Comparison of ENCODE assay signal across 10 cellular contexts in genomic region chr5:77645158-77645994, GRCh38. TPM values are rescaled to one million over a fixed set of nuclear protein-coding genes. Genes with fewer than 3 reads are reported as not detected.
DNase-seq lines count a peak whose midpoint lies in the region; ATAC-seq and TF ChIP-seq lines count a peak whose summit lies in the region.
"Had no signal": no experiment of that assay in that cellular context is flagged by ENCODE, and none has a peak within 500 bp of the region (broad histone marks: within the 10 kb centered on the region; RNA-seq: fewer than 3 reads in every experiment).

No MANE protein-coding gene starts in this region.

- H3K4me1 ChIP-seq in Panc1 (ENCODE audit: control insufficient read depth, insufficient read depth, low read length) (no peaks in the 10 kb centered on the region), body of pancreas (peaks cover 16% of the 10 kb centered on the region)

- intact Hi-C loops in CD14-positive monocyte (cut with micrococcal nuclease) (loop anchor here in 1 of 2 donors (10.0 kb wide), 1 partner anchor 359 kb away; no protein-coding TSS in a partner anchor), Panc1 (cut with micrococcal nuclease; ENCODE audit: unreplicated experiment) (no loop called here), body of pancreas (cut with DNase I) (no loop called here)

- H3K36me3 Mint-ChIP-seq in CD14-positive monocyte (peaks cover 4 to 16% of the 10 kb centered on the region in 2 donors), type B pancreatic cell (no peaks in the 10 kb centered on the region)

- H3K4me1 Mint-ChIP-seq in CD14-positive monocyte (peaks cover 35% of the 10 kb centered on the region), type B pancreatic cell (ENCODE audit: unreplicated experiment) (peaks cover 6% of the 10 kb centered on the region)

- H3K27me3 Mint-ChIP-seq in CD14-positive monocyte (ENCODE audit: low read depth in 3 of 3) (peaks cover 88 to 99% (median 91%) of the 10 kb centered on the region in 3 donors), type B pancreatic cell (peaks cover 97% of the 10 kb centered on the region)

- TF ChIP-seq POLR2A in body of pancreas (IDR thresholded peaks at IDR 0.05) = no peak

- H3K9me3 ChIP-seq in Panc1 (ENCODE audit: control insufficient read depth, insufficient read depth, low read depth, low read length) (no peaks in the 10 kb centered on the region), body of pancreas (peaks cover 0 to 10% (median 0%) of the 10 kb centered on the region in 3 donors)

- no peak for DNase-seq in CD14-positive monocyte (ENCODE audit: low spot score)
- DNase-seq in GM19238 (ENCODE audit: insufficient read length, low spot score) = peak; percentile 71
- no peak for DNase-seq in Panc1 (ENCODE audit: low read depth, low spot score)
- peak; percentile 27 to 58 (median 36) for DNase-seq in body of pancreas
- peak; percentile 31 to 56 for DNase-seq in lung microvascular endothelial cell (ENCODE audit: low read depth in 2 of 2)
- DNase-seq in type B pancreatic cell (ENCODE audit: extremely low spot score, unreplicated experiment) = peak; percentile 65
- DNase-seq in NCI-H2107 treated with DMSO at 0.1 percent for 48 hours (lab: John Stamatoyannopoulos, UW; ENCODE audit: unreplicated experiment) = no peak

- H3K4me3 ChIP-seq in Panc1 (ENCODE audit: low read depth in 2 of 2, low read length in 2 of 2) (peak overlapping the region; percentile 33 to 49), body of pancreas (no peak overlapping the region)
- H3K4me3 ChIP-seq: PC-9 had no signal

- H3K27me3 ChIP-seq in Panc1 (ENCODE audit: control insufficient read depth, insufficient read depth, low read length) = peaks cover 19% of the 10 kb centered on the region
- H3K27me3 ChIP-seq in body of pancreas = peaks cover 5 to 46% of the 10 kb centered on the region in 2 donors

- H3K4me3 Mint-ChIP-seq in CD14-positive monocyte (peak overlapping the region; percentile 58 to 99), type B pancreatic cell (peak overlapping the region; percentile 53)

- peaks cover 0 to 26% (median 15%) of the 10 kb centered on the region in 7 donors for H3K9me3 Mint-ChIP-seq in CD14-positive monocyte
- no peaks in the 10 kb centered on the region for H3K9me3 Mint-ChIP-seq in type B pancreatic cell

- POLR2A ChIA-PET in Panc1 (lab: Charles Lee) = no interaction called here

- in situ Hi-C loops in Panc1 (cut with HindIII; ENCODE audit: low pct_unique_long_range_greater_than_20kb, low sequenced_read_pairs) = no loop called here

- CTCF ChIA-PET in Panc1 (lab: Charles Lee) = interaction anchor here (0.6 kb wide), 1 partner anchor 653 kb away, joined by 8 read pairs; no protein-coding TSS in a partner anchor

- H3K36me3 ChIP-seq in Panc1 (ENCODE audit: control insufficient read depth, insufficient read depth, low read length) = no peaks in the 10 kb centered on the region
- H3K36me3 ChIP-seq in body of pancreas (replicated peaks in 1 of 2; ENCODE audit: insufficient read depth in 1 of 2, low read depth in 2 of 2) = no peaks in the 10 kb centered on the region

- H3K27ac Mint-ChIP-seq in CD14-positive monocyte (no peak overlapping the region), type B pancreatic cell (no peak overlapping the region)

- peak; percentile 65 for TF ChIP-seq CTCF in CD14-positive monocyte (IDR thresholded peaks at IDR 0.05)
- TF ChIP-seq CTCF in Panc1 (IDR thresholded peaks at IDR 0.05) = peak; percentile 85
- peak in 6 of 7 experiments; percentile 14 to 67 (median 50) for TF ChIP-seq CTCF in body of pancreas (IDR thresholded peaks at IDR 0.05)
- TF ChIP-seq CTCF in type B pancreatic cell (conservative IDR thresholded peaks at IDR 0.05) = peak; percentile 75

- H3K27ac ChIP-seq in Panc1 (ENCODE audit: low read length) (no peak overlapping the region), body of pancreas (no peak overlapping the region)
- H3K27ac ChIP-seq: PC-9 had no signal

- ATAC-seq in Panc1 = peak; percentile 96
- peak; percentile 68 for ATAC-seq in body of pancreas
- no peak for ATAC-seq in HG02884 (IDR thresholded peaks at IDR 0.05; ENCODE audit: unreplicated experiment)

- BruUV-seq in Panc1 (replicated peaks; lab: Mats Ljungman, UMichigan) = no TSS peak

- WGBS in body of pancreas, 2 donors = 1 to 5% methylated on average over 41 to 64 of the region's 80 CpGs

RNA-seq across cellular contexts. Expression of gene OTP, which starts 6.9 kb away (rescaled TPM):
- polyA plus RNA-seq in CD14-positive monocyte = not detected
- 0.05 TPM for total RNA-seq in Panc1 (2021; ENCODE audit: unreplicated experiment)
- 0.06 TPM for polyA plus RNA-seq in Panc1 (2012; ENCODE audit: insufficient read length)
- total RNA-seq in body of pancreas = not detected
- total RNA-seq in lung microvascular endothelial cell = not detected in 2 replicates
- total RNA-seq in type B pancreatic cell (ENCODE audit: low replicate concordance) = 0.17 and 0.31 TPM in 2 replicates
- total RNA-seq: kidney epithelial cell, PC-9 had no signal

Comparison
In these comparisons a context has a peak if more than half of its experiments do, and no peak if none do; other contexts are left out.
1. DNase-seq: peak in GM19238 (single experiment), body of pancreas (4 of 4), lung microvascular endothelial cell (2 of 2) and type B pancreatic cell (single experiment); none in CD14-positive monocyte (single experiment), Panc1 (single experiment) and NCI-H2107 treated with DMSO at 0.1 percent for 48 hours (single experiment).
2. H3K4me3 ChIP-seq: peak in Panc1 (2 of 2); none in body of pancreas (0 of 2).
3. Peak in every context shown above with its lines, with median percentiles within 50 percentile points of each other: CTCF ChIP-seq.